ENCODE assay signal across 8 cellular contexts in genomic region chr4:16082424-16083216, GRCh38. TPM values are rescaled to one million over a fixed set of nuclear protein-coding genes. Genes with fewer than 3 reads are reported as not detected.
DNase-seq lines count a peak whose midpoint lies in the region; ATAC-seq, FAIRE-seq and TF ChIP-seq lines count a peak whose summit lies in the region.

No MANE protein-coding gene starts in this region.

- no peaks in the 10 kb centered on the region for H3K36me3 Mint-ChIP-seq in immature natural killer cell

- SMC1A ChIA-PET in GM12878 (lab: Charles Lee; ENCODE audit: uncharacterized antibody, unreplicated experiment) = no interaction called here

- H3K9me3 ChIP-seq in GM12878 (replicated peaks; ENCODE audit: control insufficient read depth, insufficient read depth, low read length) = peaks cover 6% of the 10 kb centered on the region; the same call in 2 of the 3 replicates

- H3K4me3 ChIP-seq in AG04449 (ENCODE audit: low read depth, low read length) = peak overlapping the region; percentile 8; the same call in 1 of the 2 replicates
- H3K4me3 ChIP-seq in GM12878 = no peak overlapping the region
- H3K4me3 ChIP-seq in skin epidermis = peak overlapping the region; percentile 2 to 32 (median 24)

- peaks cover 19 to 26% of the 10 kb centered on the region in 2 donors for H3K4me1 Mint-ChIP-seq in immature natural killer cell

- no peak for TF ChIP-seq RAD21 in GM12878 (IDR thresholded peaks at IDR 0.05; ENCODE audit: insufficient read depth, low read depth, low read length)

- FAIRE-seq in GM12878 (lab: Jason Lieb, UNC) = no peak

- BruUV-seq in GM12878 (replicated peaks; lab: Mats Ljungman, UMichigan) = no TSS peak

- H3K36me3 ChIP-seq in GM12878 (ENCODE audit: control insufficient read depth in 2 of 2, insufficient read depth in 2 of 2, low read length in 1 of 2) = no peaks in the 10 kb centered on the region

- H3K27me3 ChIP-seq in GM12878 (replicated peaks in 1 of 2; ENCODE audit: control insufficient read depth in 2 of 2, insufficient read depth in 2 of 2, low read length in 1 of 2) = peaks cover 14 to 16% of the 10 kb centered on the region in 2 experiments

- TF ChIP-seq CTCF in AG04449 (IDR thresholded peaks at IDR 0.05; ENCODE audit: insufficient read depth, low read length, missing control alignments) = no peak
- TF ChIP-seq CTCF in GM12878 (IDR thresholded peaks at IDR 0.05 in 2 of 3, conservative IDR thresholded peaks at IDR 0.05 in 1 of 3; ENCODE audit: control insufficient read depth in 2 of 3, extremely low read depth in 1 of 3, insufficient read depth in 1 of 3, low read depth in 3 of 3, low read length in 3 of 3) = no peak

- no peak for TF ChIP-seq EP300 in GM12878 (IDR thresholded peaks at IDR 0.05; ENCODE audit: borderline replicate concordance in 1 of 2, control insufficient read depth in 1 of 2, low read depth in 2 of 2, low read length in 2 of 2)

- no peaks in the 10 kb centered on the region for H4K20me1 ChIP-seq in GM12878 (ENCODE audit: control insufficient read depth, insufficient read depth)

- ATAC-seq in GM12878 (no peak), GM18870 (IDR thresholded peaks at IDR 0.05; ENCODE audit: unreplicated experiment) (no peak)

- peaks cover 3% of the 10 kb centered on the region; the same call in 1 of the 2 replicates for H3K4me1 ChIP-seq in GM12878 (ENCODE audit: control insufficient read depth, insufficient read depth, low read length)

- CTCF ChIA-PET in AG04449 (lab: Yijun Ruan, JAX) (no interaction called here), GM12878 (lab: Yijun Ruan, JAX) (no interaction called here)

- no peak overlapping the region for H3K27ac Mint-ChIP-seq in immature natural killer cell

- intact Hi-C loops in GM12878 (cut with micrococcal nuclease; ENCODE audit: unreplicated experiment) = no loop called here

- 19% methylated on average over 42 of the region's 58 CpGs for WGBS in GM12878 (ENCODE audit: insufficient coverage, insufficient replicate concordance, low lambda C conversion rate, missing lambda C conversion rate)

- in situ Hi-C loops in GM12878 (cut with MboI) = no loop called here

- H3K27me3 Mint-ChIP-seq in immature natural killer cell (ENCODE audit: low read depth in 3 of 3) = peaks cover 11 to 41% (median 34%) of the 10 kb centered on the region in 3 donors

- POLR2A ChIA-PET in AG04449 (lab: Yijun Ruan, JAX) (interaction anchor here (0.7 kb wide), 1 partner anchor 46 kb away, joined by 3 read pairs; no protein-coding TSS in a partner anchor), GM12878 (lab: Charles Lee) (no interaction called here)

- DNase-seq in AG04449 (ENCODE audit: low read depth, low spot score) (no peak), HuH-7.5 (ENCODE audit: low spot score) (peak; percentile 86), GM12878 (ENCODE audit: low read depth, low spot score) (no peak), immature natural killer cell (peak in 1 of 3 donors; percentile 6), NCI-H524 (lab: John Stamatoyannopoulos, UW) (no peak), NCI-H146 treated with DMSO at 0.1 percent for 48 hours (lab: John Stamatoyannopoulos, UW; ENCODE audit: unreplicated experiment) (no peak)

- H3K27ac ChIP-seq in GM12878 (ENCODE audit: control insufficient read depth, insufficient read depth) (no peak overlapping the region), skin epidermis (peak overlapping the region in 2 of 21 experiments; percentile 2 to 13)

- no peak overlapping the region for H3K9ac ChIP-seq in GM12878 (ENCODE audit: control insufficient read depth, insufficient read depth, low read length)

- no peaks in the 10 kb centered on the region for H3K79me2 ChIP-seq in GM12878 (ENCODE audit: control insufficient read depth, insufficient read depth, low read length)

- H3K4me3 Mint-ChIP-seq in immature natural killer cell = peak overlapping the region; percentile 18 to 70 (median 38)

- H3K9me3 Mint-ChIP-seq in immature natural killer cell = no peaks in the 10 kb centered on the region

- peak overlapping the region; percentile 32; the same call in 1 of the 2 replicates for H3K4me2 ChIP-seq in GM12878 (ENCODE audit: control insufficient read depth, insufficient read depth)

- TF ChIP-seq POLR2A in GM12878 (IDR thresholded peaks at IDR 0.05; ENCODE audit: low read depth, low read length) = no peak

- RAD21 ChIA-PET in GM12878 (lab: Charles Lee; ENCODE audit: unreplicated experiment) = no interaction called here

- H2AFZ ChIP-seq in GM12878 (ENCODE audit: control insufficient read depth, low read depth, low read length) = no peak overlapping the region

TF ChIP-seq in GM12878, 131 proteins besides CTCF, POLR2A, EP300 and RAD21:
- no peak for TF ChIP-seq PML (IDR thresholded peaks at IDR 0.05; ENCODE audit: low read length)
- no peak for TF ChIP-seq LARP7 (IDR thresholded peaks at IDR 0.05)
- TF ChIP-seq MEF2B (IDR thresholded peaks at IDR 0.05; ENCODE audit: partially characterized antibody, poor library complexity, severe bottlenecking) = no peak
- no peak for TF ChIP-seq ZZZ3 (IDR thresholded peaks at IDR 0.05; ENCODE audit: control insufficient read depth, insufficient read length, low read depth)
- peak; percentile 31; the same call in 1 of the 2 replicates for TF ChIP-seq EZH2 (IDR thresholded peaks at IDR 0.05; ENCODE audit: borderline replicate concordance, control insufficient read depth, low read depth, low read length)
- TF ChIP-seq BHLHE40 (IDR thresholded peaks at IDR 0.05; ENCODE audit: borderline replicate concordance in 1 of 2, low read depth in 2 of 2, low read length in 1 of 2) = no peak
TF ChIP-seq in GM12878: peak in this region for 1.

RNA-seq across cellular contexts. Expression of gene PROM1, which starts 1.2 kb away (rescaled TPM):
- total RNA-seq in GM12878 (2013; cell fraction: nucleolus; rRNA removed) = 0.56 and 0.71 TPM in 2 replicates
- total RNA-seq in GM12878 (2014; rRNA removed) (not detected in 2 replicates), GM12878 (2014; rRNA removed; fragmentation: Illumina TruSeq; extraction: Trizol) (not detected in 2 replicates), GM12878 (2021) (0.08 TPM in 1 of 2 replicates, not detected in the other)
- polyA plus RNA-seq in GM12878 (2011; ENCODE audit: low read depth) = not detected
- polyA plus RNA-seq in GM12878 (2011; rRNA removed) (0.12 TPM in 1 of 2 replicates, not detected in the other), GM12878 (2014; fragmentation: Illumina TruSeq; extraction: Trizol) (not detected in 2 replicates), GM12878 (2014; fragmentation: Nextera tagmentation; extraction: Ambion mirVana) (under 1 TPM in 1 of 2 experiments, not detected in 1; 0.31 TPM), GM12878 (2014; rRNA removed) (0.18 TPM in 1 of 2 replicates, not detected in the other), GM12878 (2016; fragmentation: Nextera tagmentation; extraction: Ambion mirVana) (not detected), immature natural killer cell (under 1 TPM in 2 of 3 donors, not detected in 1; 0.11 to 0.16 TPM)
- polyA plus RNA-seq in GM12878 (2011; cell fraction: cytosol; rRNA removed) = not detected in 2 replicates
- polyA plus RNA-seq in GM12878 (2011; cell fraction: nucleus; rRNA removed) = 0.31 TPM in 1 of 2 replicates, not detected in the other
- polyA plus RNA-seq in GM12878 (2012) = not detected in 2 replicates
- polyA minus RNA-seq in GM12878 (2011; rRNA and poly(A)+ RNA removed) = not detected in 2 replicates
- polyA minus RNA-seq in GM12878 (2011; cell fraction: cytosol; rRNA and poly(A)+ RNA removed) = not detected in 2 replicates
- not detected in 2 replicates for polyA minus RNA-seq in GM12878 (2011; cell fraction: nucleus; rRNA and poly(A)+ RNA removed)
